In the genomic region with DNA sequence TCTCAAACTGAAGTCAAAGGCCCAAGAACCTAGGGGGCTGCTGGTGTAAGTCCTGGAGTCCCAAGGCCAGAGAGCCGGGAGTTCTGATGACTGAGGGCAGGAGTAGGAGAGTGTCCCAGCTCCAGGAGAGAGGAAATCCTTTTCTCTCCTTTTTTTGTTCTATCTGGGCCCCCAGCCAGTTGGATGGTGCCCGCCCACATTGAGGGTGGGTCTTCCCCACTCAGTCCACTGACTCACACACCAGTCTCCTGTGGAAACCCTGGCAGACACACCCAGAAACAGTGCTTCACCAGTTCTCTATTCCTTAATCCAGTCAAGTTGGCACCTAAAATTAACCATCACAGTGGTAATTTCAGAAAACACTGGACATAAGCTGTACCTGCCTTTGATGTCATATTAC, we compare ENCODE assay signal across 11 cellular contexts. TPM values are rescaled to one million over a fixed set of nuclear protein-coding genes. Genes with fewer than 3 reads are reported as not detected.
DNase-seq lines count a peak whose midpoint lies in the region; ATAC-seq and TF ChIP-seq lines count a peak whose summit lies in the region.
"Had no signal": no experiment of that assay in that cellular context is flagged by ENCODE, and none has a peak within 500 bp of the region (broad histone marks: within the 10 kb centered on the region; RNA-seq: fewer than 3 reads in every experiment).

No MANE protein-coding gene starts in this region.

- H3K27me3 ChIP-seq in breast epithelium (no peaks in the 10 kb centered on the region), heart right ventricle (no peaks in the 10 kb centered on the region)

- no peaks in the 10 kb centered on the region for H3K27me3 Mint-ChIP-seq in natural killer cell treated with Interleukin-12 subunit alpha and Interleukin-12 subunit beta and Interleukin-15 and Interleukin-18, amount 100 ng/mL, for 72 hours
- H3K27me3 Mint-ChIP-seq: stimulated activated naive CD8-positive, alpha-beta T cell treated with anti-CD3 and anti-CD28 coated beads, Interleukin-15, Interleukin-2, amounts not matched to agents 100 ng/mL and 50 ng/mL, for 24 hours had no signal

- H3K9me3 ChIP-seq in HEK293 (ENCODE audit: control insufficient read depth, insufficient read depth, low read depth, low read length) (no peaks in the 10 kb centered on the region), breast epithelium (no peaks in the 10 kb centered on the region), heart right ventricle (no peaks in the 10 kb centered on the region)

- intact Hi-C loops in breast epithelium (cut with DNase I; ENCODE audit: low total_unique reads) (no loop called here), heart right ventricle (cut with DNase I) (no loop called here)

- H3K36me3 ChIP-seq in HEK293 (ENCODE audit: control insufficient read depth in 2 of 2, insufficient read depth in 1 of 2, low read length in 2 of 2): no peaks in the 10 kb centered on the region; a peak in 1 of 3 replicates
- no peaks in the 10 kb centered on the region for H3K36me3 ChIP-seq in breast epithelium
- H3K36me3 ChIP-seq in heart right ventricle: peaks cover 0 to 10% (median 0%) of the 10 kb centered on the region in 9 donors

- H3K27ac Mint-ChIP-seq in natural killer cell treated with Interleukin-12 subunit alpha and Interleukin-12 subunit beta and Interleukin-15 and Interleukin-18, amount 100 ng/mL, for 72 hours: no peak overlapping the region
- H3K27ac Mint-ChIP-seq: stimulated activated naive CD8-positive, alpha-beta T cell treated with anti-CD3 and anti-CD28 coated beads, Interleukin-15, Interleukin-2, amounts not matched to agents 100 ng/mL and 50 ng/mL, for 24 hours had no signal

- H3K4me3 Mint-ChIP-seq in natural killer cell treated with Interleukin-12 subunit alpha and Interleukin-12 subunit beta and Interleukin-15 and Interleukin-18, amount 100 ng/mL, for 72 hours: no peak overlapping the region
- H3K4me3 Mint-ChIP-seq: stimulated activated naive CD8-positive, alpha-beta T cell treated with anti-CD3 and anti-CD28 coated beads, Interleukin-15, Interleukin-2, amounts not matched to agents 100 ng/mL and 50 ng/mL, for 24 hours had no signal

- in situ Hi-C loops in GM13976 (cut with MboI; ENCODE audit: low sequenced_read_pairs, unreplicated experiment): no loop called here

- CTCF ChIA-PET in HEK293 (lab: Yijun Ruan, JAX): interaction anchor here (0.6 to 1.7 kb wide), 6 partner anchors 10 to 749 kb away, joined by 3 to 15 read pairs (median 3); no protein-coding TSS in a partner anchor

- H3K27ac ChIP-seq in HEK293 (ENCODE audit: extremely low read depth, low read depth, low read length) (no peak overlapping the region), breast epithelium (peak overlapping the region; percentile 14 to 48), heart right ventricle (no peak overlapping the region), skin epidermis (peak overlapping the region in 11 of 21 experiments; percentile 0 to 57 (median 38))

- H3K36me3 Mint-ChIP-seq in natural killer cell treated with Interleukin-12 subunit alpha and Interleukin-12 subunit beta and Interleukin-15 and Interleukin-18, amount 100 ng/mL, for 72 hours: no peaks in the 10 kb centered on the region

- no peak for TF ChIP-seq POLR2A in breast epithelium (IDR thresholded peaks at IDR 0.05)

- DNase-seq in breast epithelium (ENCODE audit: low spot score in 2 of 2) (no peak), heart right ventricle (peak in 1 of 2 donors; percentile 20), NAMALWA (ENCODE audit: low spot score) (no peak), GM13976 (ENCODE audit: low spot score) (no peak)
- no peak for DNase-seq in natural killer cell treated with Interleukin-12 subunit alpha and Interleukin-12 subunit beta and Interleukin-15 and Interleukin-18, amount 100 ng/mL, for 72 hours (ENCODE audit: low spot score)
- DNase-seq: COR-L47, NCI-H146 had no signal

- TF ChIP-seq CTCF in HEK293 (tag by site-specific recombination; IDR thresholded peaks at IDR 0.05): no peak
- TF ChIP-seq CTCF in breast epithelium (IDR thresholded peaks at IDR 0.05): no peak
- TF ChIP-seq CTCF in heart right ventricle (IDR thresholded peaks at IDR 0.05): no peak
- TF ChIP-seq CTCF in GM13976 (IDR thresholded peaks at IDR 0.05; ENCODE audit: borderline replicate concordance, control extremely low read depth, extremely low read depth, insufficient read depth, missing control alignments): no peak

- POLR2A ChIA-PET in HEK293 (lab: Yijun Ruan, JAX): interaction anchor here (1.2 to 1.5 kb wide), 2 partner anchors 10 to 12 kb away, joined by 3 to 4 read pairs; partner anchors contain the start of gene WDR26

- H3K4me1 ChIP-seq in HEK293 (ENCODE audit: control insufficient read depth, insufficient read depth, low read length): no peaks in the 10 kb centered on the region
- no peaks in the 10 kb centered on the region for H3K4me1 ChIP-seq in breast epithelium
- peaks cover 0 to 22% (median 7%) of the 10 kb centered on the region in 9 donors for H3K4me1 ChIP-seq in heart right ventricle

- H3K4me1 Mint-ChIP-seq in natural killer cell treated with Interleukin-12 subunit alpha and Interleukin-12 subunit beta and Interleukin-15 and Interleukin-18, amount 100 ng/mL, for 72 hours (ENCODE audit: low read depth in 2 of 2): peaks cover 0 to 11% of the 10 kb centered on the region in 2 donors

- ATAC-seq in heart right ventricle (peak; percentile 43 to 78 (median 62)), GM18870 (IDR thresholded peaks at IDR 0.05; ENCODE audit: unreplicated experiment) (no peak)
- no peak for ATAC-seq in natural killer cell treated with Interleukin-12 subunit alpha and Interleukin-12 subunit beta and Interleukin-15 and Interleukin-18, amount 100 ng/mL, for 72 hours

- 58 to 74% methylated on average over 2 of the region's 2 CpGs for WGBS in heart right ventricle, 2 donors

- no peaks in the 10 kb centered on the region for H3K9me3 Mint-ChIP-seq in natural killer cell treated with Interleukin-12 subunit alpha and Interleukin-12 subunit beta and Interleukin-15 and Interleukin-18, amount 100 ng/mL, for 72 hours
- H3K9me3 Mint-ChIP-seq: stimulated activated naive CD8-positive, alpha-beta T cell treated with anti-CD3 and anti-CD28 coated beads, Interleukin-15, Interleukin-2, amounts not matched to agents 100 ng/mL and 50 ng/mL, for 24 hours had no signal

- H3K4me3 ChIP-seq in HEK293 (ENCODE audit: low read depth, low read length) (no peak overlapping the region), breast epithelium (no peak overlapping the region), heart right ventricle (no peak overlapping the region), skin epidermis (no peak overlapping the region)

TF ChIP-seq in HEK293, 187 proteins besides CTCF, POLR2A, EP300 and RAD21:
- TF ChIP-seq EGR2 (tag by site-specific recombination; IDR thresholded peaks at IDR 0.05; ENCODE audit: low read depth): peak; percentile 36; the same call in 1 of the 2 replicates
- no peak for TF ChIP-seq ZNF514 (tag by site-specific recombination; IDR thresholded peaks at IDR 0.05)
- TF ChIP-seq, protein P1, sequence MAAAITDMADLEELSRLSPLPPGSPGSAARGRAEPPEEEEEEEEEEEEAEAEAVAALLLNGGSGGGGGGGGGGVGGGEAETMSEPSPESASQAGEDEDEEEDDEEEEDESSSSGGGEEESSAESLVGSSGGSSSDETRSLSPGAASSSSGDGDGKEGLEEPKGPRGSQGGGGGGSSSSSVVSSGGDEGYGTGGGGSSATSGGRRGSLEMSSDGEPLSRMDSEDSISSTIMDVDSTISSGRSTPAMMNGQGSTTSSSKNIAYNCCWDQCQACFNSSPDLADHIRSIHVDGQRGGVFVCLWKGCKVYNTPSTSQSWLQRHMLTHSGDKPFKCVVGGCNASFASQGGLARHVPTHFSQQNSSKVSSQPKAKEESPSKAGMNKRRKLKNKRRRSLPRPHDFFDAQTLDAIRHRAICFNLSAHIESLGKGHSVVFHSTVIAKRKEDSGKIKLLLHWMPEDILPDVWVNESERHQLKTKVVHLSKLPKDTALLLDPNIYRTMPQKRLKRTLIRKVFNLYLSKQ (tag by site-specific recombination; IDR thresholded peaks at IDR 0.05; ENCODE audit: borderline replicate concordance): no peak
- TF ChIP-seq ZNF776 (tag by site-specific recombination; IDR thresholded peaks at IDR 0.05; ENCODE audit: borderline replicate concordance): no peak
- peak; percentile 72 for TF ChIP-seq ZFHX2 (tag by site-specific recombination; conservative IDR thresholded peaks at IDR 0.05)
- no peak for TF ChIP-seq IKZF3 (tag by site-specific recombination; IDR thresholded peaks at IDR 0.05)
- TF ChIP-seq GLIS1 (tag by site-specific recombination; IDR thresholded peaks at IDR 0.05): no peak
- TF ChIP-seq OVOL3 (tag by site-specific recombination; IDR thresholded peaks at IDR 0.05): no peak
- TF ChIP-seq SCRT2 (tag by site-specific recombination; IDR thresholded peaks at IDR 0.05): no peak
- TF ChIP-seq KLF1 (tag by site-specific recombination; IDR thresholded peaks at IDR 0.05): peak; percentile 41; the same call in 1 of the 2 replicates
- no peak for TF ChIP-seq WT1 (tag by site-specific recombination; IDR thresholded peaks at IDR 0.05)

RNA-seq across cellular contexts. Expression of gene WDR26, which starts 12.7 kb away (rescaled TPM):
- total RNA-seq in breast epithelium (100 to 1,000 TPM in 2 of 3 donors, 10 to 100 TPM in 1; 88.5 to 108 (median 108) TPM), heart right ventricle (10 to 100 TPM; 58.9 to 81.3 (median 71.8) TPM)
- polyA plus RNA-seq in heart right ventricle: 10 to 100 TPM; 15.8 to 22.5 TPM
- total RNA-seq in natural killer cell treated with Interleukin-12 subunit alpha and Interleukin-12 subunit beta and Interleukin-15 and Interleukin-18, amount 100 ng/mL, for 72 hours: 100 to 1,000 TPM in 1 of 2 donors, 10 to 100 TPM in 1; 87.7 to 103 TPM

Comparison
In these comparisons a context has a peak if more than half of its experiments do, and no peak if none do; other contexts are left out.
1. H3K27ac ChIP-seq: peak in breast epithelium (2 of 2) and skin epidermis (11 of 21); none in HEK293 (single experiment) and heart right ventricle (0 of 10).
2. ATAC-seq: peak in heart right ventricle (8 of 8); none in GM18870 (single experiment) and natural killer cell treated with Interleukin-12 subunit alpha and Interleukin-12 subunit beta and Interleukin-15 and Interleukin-18, amount 100 ng/mL, for 72 hours (0 of 2).